ENCODE assay signal across 1 cellular context in genomic region chr7:30430777-30431176, GRCh38.
TF ChIP-seq lines count a peak whose summit lies in the region.

No MANE protein-coding gene starts in this region.

TF ChIP-seq in WTC11, 78 proteins besides CTCF, POLR2A, EP300 and RAD21 (continued from another document):
- TF ChIP-seq ZNF425 (CRISPR knock-in tag; conservative IDR thresholded peaks at IDR 0.05) (no peak), ZNF317 (CRISPR knock-in tag; IDR thresholded peaks at IDR 0.05; ENCODE audit: borderline replicate concordance, low read depth) (no peak), ZNF219 (CRISPR knock-in tag; IDR thresholded peaks at IDR 0.05; ENCODE audit: borderline replicate concordance) (no peak), ZNF263 (CRISPR knock-in tag; IDR thresholded peaks at IDR 0.05; ENCODE audit: low read depth) (no peak), MXD4 (CRISPR knock-in tag; IDR thresholded peaks at IDR 0.05; ENCODE audit: borderline replicate concordance) (no peak), MYBL2 (CRISPR knock-in tag; IDR thresholded peaks at IDR 0.05) (no peak), NR1H2 (CRISPR knock-in tag; IDR thresholded peaks at IDR 0.05) (no peak), ZNF671 (CRISPR knock-in tag; IDR thresholded peaks at IDR 0.05) (no peak), FOXP4 (CRISPR knock-in tag; IDR thresholded peaks at IDR 0.05) (no peak), EMX1 (CRISPR knock-in tag; IDR thresholded peaks at IDR 0.05) (no peak), ZSCAN18 (CRISPR knock-in tag; IDR thresholded peaks at IDR 0.05) (no peak), IRF2 (CRISPR knock-in tag; IDR thresholded peaks at IDR 0.05; ENCODE audit: borderline replicate concordance, low read depth) (no peak)
